ENCODE assay signal across 8 cellular contexts in the genomic region with DNA sequence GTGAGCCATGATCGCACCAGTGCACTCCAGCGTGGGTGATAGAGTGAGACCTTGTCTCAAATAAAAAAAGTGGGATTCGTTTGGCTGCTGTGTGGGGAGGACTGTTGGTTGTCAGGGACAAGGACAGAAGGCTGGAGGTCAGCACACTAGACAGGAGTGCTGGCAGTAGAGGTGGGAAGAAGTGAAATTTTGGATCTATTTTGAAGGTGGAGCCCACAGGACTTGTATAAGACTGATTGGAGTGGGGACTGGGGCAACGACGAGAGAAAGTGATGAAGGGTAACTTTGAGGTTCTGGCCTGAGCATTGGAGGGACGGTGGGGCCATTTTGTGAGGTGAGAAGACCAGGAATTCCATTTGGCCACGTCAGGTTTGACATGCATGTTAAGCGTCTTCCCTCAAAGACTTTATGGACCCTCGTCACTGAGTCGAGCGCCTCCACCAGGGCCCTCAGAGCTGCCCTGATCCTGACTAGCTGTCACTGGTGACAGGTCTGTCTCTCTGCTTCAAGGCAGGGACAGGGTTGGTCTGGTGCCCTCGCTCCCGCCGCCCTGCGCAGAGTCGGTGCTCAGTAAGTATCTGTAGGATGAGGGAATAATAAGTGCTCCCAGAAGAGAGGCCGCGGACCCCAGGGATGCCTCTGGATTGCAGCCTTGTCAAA. TPM values are rescaled to one million over a fixed set of nuclear protein-coding genes. Genes with fewer than 3 reads are reported as not detected.
DNase-seq lines count a peak whose midpoint lies in the region; ATAC-seq and TF ChIP-seq lines count a peak whose summit lies in the region.

No MANE protein-coding gene starts in this region.

- H3K4me3 ChIP-seq in GM08714 (ENCODE audit: low read length) (peak overlapping the region; percentile 83), astrocyte of the spinal cord (ENCODE audit: low read depth, low read length) (peak overlapping the region; percentile 77), liver (ENCODE audit: low read depth in 1 of 3, low read length in 3 of 3) (peak overlapping the region; percentile 75 to 95 (median 84))

- peak overlapping the region; percentile 94 for H3K4me3 Mint-ChIP-seq in type B pancreatic cell

- no peak for TF ChIP-seq CTCF in astrocyte of the spinal cord (IDR thresholded peaks at IDR 0.05; ENCODE audit: low read depth, low read length)
- TF ChIP-seq CTCF in liver (IDR thresholded peaks at IDR 0.05; ENCODE audit: low read depth, low read length, missing input control) = no peak
- no peak for TF ChIP-seq CTCF in type B pancreatic cell (conservative IDR thresholded peaks at IDR 0.05)

- H3K36me3 ChIP-seq in KOPT-K1 (ENCODE audit: insufficient read depth, low read length) = peaks cover 26% of the 10 kb centered on the region
- peaks cover 3 to 9% (median 5%) of the 10 kb centered on the region in 4 donors for H3K36me3 ChIP-seq in liver (ENCODE audit: control insufficient read depth in 4 of 4, insufficient read depth in 3 of 4, low read depth in 1 of 4, low read length in 3 of 4)

- ATAC-seq in HG03457 (IDR thresholded peaks at IDR 0.05; ENCODE audit: unreplicated experiment) (no peak), HG02870 (IDR thresholded peaks at IDR 0.05; ENCODE audit: unreplicated experiment) (no peak)

- TF ChIP-seq RAD21 in liver (IDR thresholded peaks at IDR 0.05) = no peak

- peaks cover 12% of the 10 kb centered on the region for H3K4me1 Mint-ChIP-seq in type B pancreatic cell (ENCODE audit: unreplicated experiment)

- in situ Hi-C loops in astrocyte of the spinal cord (cut with HindIII; ENCODE audit: low sequenced_read_pairs) = no loop called here

- H3K27me3 Mint-ChIP-seq in type B pancreatic cell = peaks cover 7% of the 10 kb centered on the region

- H3K9ac ChIP-seq in liver (ENCODE audit: low read depth in 1 of 2, low read length in 2 of 2) = peak overlapping the region; percentile 21 to 42

- no peaks in the 10 kb centered on the region for H3K9me3 Mint-ChIP-seq in type B pancreatic cell

- DNase-seq in astrocyte of the spinal cord (ENCODE audit: low read depth, low spot score) (no peak), type B pancreatic cell (ENCODE audit: extremely low spot score, unreplicated experiment) (no peak), NCI-H82 treated with DMSO at 0.1 percent for 48 hours (lab: John Stamatoyannopoulos, UW; ENCODE audit: unreplicated experiment) (no peak)

- peaks cover 6 to 17% (median 14%) of the 10 kb centered on the region in 4 donors for H3K4me1 ChIP-seq in liver (ENCODE audit: control insufficient read depth in 4 of 4, insufficient read depth in 4 of 4, low read length in 3 of 4)

- peak overlapping the region; percentile 91 for H3K27ac Mint-ChIP-seq in type B pancreatic cell

- peak overlapping the region; percentile 67 for H3K27ac ChIP-seq in KOPT-K1 (ENCODE audit: low read depth, low read length, poor library complexity, severe bottlenecking)
- peak overlapping the region; percentile 34 to 47 for H3K27ac ChIP-seq in liver (ENCODE audit: low read depth in 1 of 2, low read length in 2 of 2)

- WGBS in liver = 23% methylated on average over 18 of the region's 18 CpGs

- H3K27me3 ChIP-seq in liver (ENCODE audit: control insufficient read depth in 4 of 4, insufficient read depth in 4 of 4, low read length in 3 of 4) = no peaks in the 10 kb centered on the region

- H3K9me3 ChIP-seq in KOPT-K1 (ENCODE audit: insufficient read depth, low read length, poor library complexity, severe bottlenecking) = no peaks in the 10 kb centered on the region
- H3K9me3 ChIP-seq in liver (ENCODE audit: control insufficient read depth in 4 of 4, low read length in 3 of 4) = no peaks in the 10 kb centered on the region

- peaks cover 7% of the 10 kb centered on the region for H3K36me3 Mint-ChIP-seq in type B pancreatic cell

TF ChIP-seq in liver, 16 proteins besides CTCF, POLR2A, EP300 and RAD21:
- TF ChIP-seq EGR1 (IDR thresholded peaks at IDR 0.05; ENCODE audit: low read depth in 2 of 2) (no peak), ZBTB33 (IDR thresholded peaks at IDR 0.05) (no peak), SP1 (IDR thresholded peaks at IDR 0.05) (no peak), YY1 (IDR thresholded peaks at IDR 0.05) (no peak), GABPA (IDR thresholded peaks at IDR 0.05 in 1 of 2, conservative IDR thresholded peaks at IDR 0.05 in 1 of 2) (no peak), RXRA (IDR thresholded peaks at IDR 0.05) (no peak), FOXA1 (IDR thresholded peaks at IDR 0.05) (no peak), NR2F2 (IDR thresholded peaks at IDR 0.05) (no peak), HNF4G (IDR thresholded peaks at IDR 0.05) (no peak)
- TF ChIP-seq, protein P1, sequence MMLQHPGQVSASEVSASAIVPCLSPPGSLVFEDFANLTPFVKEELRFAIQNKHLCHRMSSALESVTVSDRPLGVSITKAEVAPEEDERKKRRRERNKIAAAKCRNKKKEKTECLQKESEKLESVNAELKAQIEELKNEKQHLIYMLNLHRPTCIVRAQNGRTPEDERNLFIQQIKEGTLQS (IDR thresholded peaks at IDR 0.05) = no peak
- TF ChIP-seq, protein P2, sequence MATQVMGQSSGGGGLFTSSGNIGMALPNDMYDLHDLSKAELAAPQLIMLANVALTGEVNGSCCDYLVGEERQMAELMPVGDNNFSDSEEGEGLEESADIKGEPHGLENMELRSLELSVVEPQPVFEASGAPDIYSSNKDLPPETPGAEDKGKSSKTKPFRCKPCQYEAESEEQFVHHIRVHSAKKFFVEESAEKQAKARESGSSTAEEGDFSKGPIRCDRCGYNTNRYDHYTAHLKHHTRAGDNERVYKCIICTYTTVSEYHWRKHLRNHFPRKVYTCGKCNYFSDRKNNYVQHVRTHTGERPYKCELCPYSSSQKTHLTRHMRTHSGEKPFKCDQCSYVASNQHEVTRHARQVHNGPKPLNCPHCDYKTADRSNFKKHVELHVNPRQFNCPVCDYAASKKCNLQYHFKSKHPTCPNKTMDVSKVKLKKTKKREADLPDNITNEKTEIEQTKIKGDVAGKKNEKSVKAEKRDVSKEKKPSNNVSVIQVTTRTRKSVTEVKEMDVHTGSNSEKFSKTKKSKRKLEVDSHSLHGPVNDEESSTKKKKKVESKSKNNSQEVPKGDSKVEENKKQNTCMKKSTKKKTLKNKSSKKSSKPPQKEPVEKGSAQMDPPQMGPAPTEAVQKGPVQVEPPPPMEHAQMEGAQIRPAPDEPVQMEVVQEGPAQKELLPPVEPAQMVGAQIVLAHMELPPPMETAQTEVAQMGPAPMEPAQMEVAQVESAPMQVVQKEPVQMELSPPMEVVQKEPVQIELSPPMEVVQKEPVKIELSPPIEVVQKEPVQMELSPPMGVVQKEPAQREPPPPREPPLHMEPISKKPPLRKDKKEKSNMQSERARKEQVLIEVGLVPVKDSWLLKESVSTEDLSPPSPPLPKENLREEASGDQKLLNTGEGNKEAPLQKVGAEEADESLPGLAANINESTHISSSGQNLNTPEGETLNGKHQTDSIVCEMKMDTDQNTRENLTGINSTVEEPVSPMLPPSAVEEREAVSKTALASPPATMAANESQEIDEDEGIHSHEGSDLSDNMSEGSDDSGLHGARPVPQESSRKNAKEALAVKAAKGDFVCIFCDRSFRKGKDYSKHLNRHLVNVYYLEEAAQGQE (IDR thresholded peaks at IDR 0.05) = no peak
TF ChIP-seq in liver: peak in this region for 0.

RNA-seq across cellular contexts. Expression of gene CTU1, which starts 0.7 kb away (rescaled TPM):
- total RNA-seq in liver = 1 to 10 TPM; 3.4 to 3.7 TPM
- polyA plus RNA-seq in liver = 1 to 10 TPM in 1 of 2 donors, under 1 TPM in 1; 0.19 to 1.6 TPM
- total RNA-seq in type B pancreatic cell (ENCODE audit: low replicate concordance) = 8.4 and 9.3 TPM in 2 replicates

RNA-seq across cellular contexts. Expression of gene SIGLEC9, which starts 17.2 kb away (rescaled TPM):
- 1 to 10 TPM; 4.8 to 5.4 TPM for total RNA-seq in liver
- polyA plus RNA-seq in liver = 1 to 10 TPM; 3.0 to 4.1 TPM
- total RNA-seq in type B pancreatic cell (ENCODE audit: low replicate concordance) = not detected in 2 replicates

RNA-seq across cellular contexts. Expression of gene KLK14, which starts 24.8 kb away (rescaled TPM):
- total RNA-seq in liver (not detected), type B pancreatic cell (ENCODE audit: low replicate concordance) (0.29 and 0.43 TPM in 2 replicates)
- under 1 TPM in 1 of 2 donors, not detected in 1; 0.06 TPM for polyA plus RNA-seq in liver

RNA-seq across cellular contexts. Expression of gene SIGLEC7, which starts 34.6 kb away (rescaled TPM):
- 1 to 10 TPM; 3.2 to 4.7 TPM for total RNA-seq in liver
- polyA plus RNA-seq in liver = 1 to 10 TPM; 2.7 to 4.8 TPM
- total RNA-seq in type B pancreatic cell (ENCODE audit: low replicate concordance) = not detected in 2 replicates

RNA-seq across cellular contexts. Expression of gene KLK13, which starts 42.6 kb away (rescaled TPM):
- total RNA-seq in liver = not detected
- not detected for polyA plus RNA-seq in liver
- 1.5 and 4.7 TPM in 2 replicates for total RNA-seq in type B pancreatic cell (ENCODE audit: low replicate concordance)
